Comparison of ENCODE assay signal across 1 cellular context in the genomic region with DNA sequence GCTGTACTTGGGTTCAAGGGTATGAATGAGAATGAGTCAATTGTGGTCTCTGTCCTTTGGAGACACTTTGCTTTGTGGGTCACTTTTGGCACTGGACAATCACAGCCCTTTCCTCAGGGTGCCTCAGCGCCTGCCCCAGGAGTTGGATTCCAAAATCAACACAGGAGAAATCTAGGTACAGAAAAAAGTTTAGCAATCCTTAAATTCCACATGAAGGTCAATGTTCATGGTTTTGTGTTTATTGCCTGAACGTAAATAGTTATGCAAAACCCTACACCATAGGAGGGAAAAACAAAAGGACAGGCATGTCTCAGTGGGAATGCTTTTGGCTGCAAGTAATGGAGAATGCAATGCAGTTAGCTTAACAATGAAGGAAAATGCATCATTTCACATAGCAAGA.
TF ChIP-seq lines count a peak whose summit lies in the region.

No MANE protein-coding gene starts in this region.

TF ChIP-seq in liver, 16 proteins besides CTCF, POLR2A, EP300 and RAD21 (continued from another document):
- TF ChIP-seq ZBTB33 (IDR thresholded peaks at IDR 0.05) (no peak), YY1 (IDR thresholded peaks at IDR 0.05) (peak; percentile 17), HNF4G (IDR thresholded peaks at IDR 0.05) (peak; percentile 24), REST (IDR thresholded peaks at IDR 0.05) (no peak), EGR1 (IDR thresholded peaks at IDR 0.05; ENCODE audit: low read depth in 2 of 2) (no peak), FOXA1 (IDR thresholded peaks at IDR 0.05) (no peak), JUND (IDR thresholded peaks at IDR 0.05) (no peak), SP1 (IDR thresholded peaks at IDR 0.05) (peak; percentile 44), RXRA (IDR thresholded peaks at IDR 0.05) (peak; percentile 65 to 83), HNF4A (conservative IDR thresholded peaks at IDR 0.05) (peak; percentile 72 to 78), FOXA2 (IDR thresholded peaks at IDR 0.05) (peak; percentile 69), GABPA (IDR thresholded peaks at IDR 0.05 in 1 of 2, conservative IDR thresholded peaks at IDR 0.05 in 1 of 2) (no peak), NR2F2 (IDR thresholded peaks at IDR 0.05) (no peak)
- TF ChIP-seq, protein P1, sequence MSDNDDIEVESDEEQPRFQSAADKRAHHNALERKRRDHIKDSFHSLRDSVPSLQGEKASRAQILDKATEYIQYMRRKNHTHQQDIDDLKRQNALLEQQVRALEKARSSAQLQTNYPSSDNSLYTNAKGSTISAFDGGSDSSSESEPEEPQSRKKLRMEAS (IDR thresholded peaks at IDR 0.05): no peak
